Comparison of ENCODE assay signal across 23 cellular contexts in genomic region chr12:64431791-64432190, GRCh38. TPM values are rescaled to one million over a fixed set of nuclear protein-coding genes. Genes with fewer than 3 reads are reported as not detected.
DNase-seq lines count a peak whose midpoint lies in the region; ATAC-seq and TF ChIP-seq lines count a peak whose summit lies in the region.
"Had no signal": no experiment of that assay in that cellular context is flagged by ENCODE, and none has a peak within 500 bp of the region (broad histone marks: within the 10 kb centered on the region; RNA-seq: fewer than 3 reads in every experiment).

No MANE protein-coding gene starts in this region.

- no peak overlapping the region for H4K91ac ChIP-seq in IMR-90 (ENCODE audit: insufficient read depth, low read depth, low read length)

- dilution Hi-C loops in IMR-90 (cut with HindIII; ENCODE audit: low sequenced_read_pairs, unreplicated experiment), result no loop called here
- dilution Hi-C loops in mammary epithelial cell (cut with HindIII; ENCODE audit: low sequenced_read_pairs), result no loop called here

- no peak overlapping the region for H4K8ac ChIP-seq in IMR-90 (ENCODE audit: low read depth in 2 of 2, low read length in 2 of 2)

- DNase-seq in AG04450 (ENCODE audit: low read depth, low spot score), result peak; percentile 30
- peak; percentile 77 for DNase-seq in IMR-90
- DNase-seq in fibroblast of mammary gland (ENCODE audit: low read depth), result peak; percentile 14
- DNase-seq in iris pigment epithelial cell (ENCODE audit: low read depth), result peak; percentile 40
- no peak for DNase-seq in NCI-H82 (lab: John Stamatoyannopoulos, UW)
- no peak for DNase-seq in mammary epithelial cell
- DNase-seq in NCI-H345 (lab: John Stamatoyannopoulos, UW), result no peak
- no peak for DNase-seq in coronary artery (ENCODE audit: low spot score)
- DNase-seq: Calu3; CD8-positive, alpha-beta T cell; DMS79 treated with DMSO at 0.1 percent for 48 hours; EL; GOT3; H7 had no signal

- H3K9ac ChIP-seq in IMR-90 (ENCODE audit: low read depth, low read length) (no peak overlapping the region), mammary epithelial cell (ENCODE audit: insufficient read depth, low read length) (no peak overlapping the region)
- H3K9ac ChIP-seq: BLaER1 had no signal

- H2BK20ac ChIP-seq in IMR-90 (ENCODE audit: low read depth, low read length), result no peak overlapping the region

- no peak overlapping the region for H2AK5ac ChIP-seq in IMR-90 (ENCODE audit: low read depth, low read length)

- H2AFZ ChIP-seq in IMR-90 (replicated peaks; ENCODE audit: low read length, poor library complexity) (no peak overlapping the region), mammary epithelial cell (ENCODE audit: low read depth, low read length) (no peak overlapping the region)

- no TSS peak for BruUV-seq in IMR-90 (replicated peaks; lab: Mats Ljungman, UMichigan)
- BruUV-seq in mammary epithelial cell (replicated peaks; lab: Mats Ljungman, UMichigan), result no TSS peak

- CTCF ChIA-PET in AG04450 (lab: Charles Lee), result interaction anchor here (0.7 kb wide), 1 partner anchor 137 kb away, joined by 3 read pairs; no protein-coding TSS in a partner anchor
- CTCF ChIA-PET in IMR-90 (lab: Yijun Ruan, JAX), result no interaction called here
- CTCF ChIA-PET in mammary epithelial cell (lab: Charles Lee; ENCODE audit: low non-redundant PET), result no interaction called here

- H3K79me2 ChIP-seq in mammary epithelial cell (ENCODE audit: insufficient read depth, low read length), result no peaks in the 10 kb centered on the region

- H3K4ac ChIP-seq in IMR-90 (ENCODE audit: low read depth, low read length), result no peak overlapping the region

- H4K20me1 ChIP-seq in IMR-90 (ENCODE audit: insufficient read depth, low read length) (peaks cover 10% of the 10 kb centered on the region; the same call in 1 of the 2 replicates), mammary epithelial cell (ENCODE audit: insufficient read depth, low read length) (no peaks in the 10 kb centered on the region)

- H3K9me1 ChIP-seq in IMR-90 (ENCODE audit: insufficient read depth, low read length), result no peaks in the 10 kb centered on the region; the same call in 1 of the 2 replicates

- H3K23ac ChIP-seq in IMR-90 (ENCODE audit: low read depth, low read length), result no peak overlapping the region

- H3K27ac ChIP-seq in AG04450 (ENCODE audit: low read depth, low read length), result no peak overlapping the region
- H3K27ac ChIP-seq in IMR-90 (ENCODE audit: insufficient read depth, low read length), result no peak overlapping the region
- H3K27ac ChIP-seq in mammary epithelial cell (ENCODE audit: insufficient read depth, low read depth, low read length), result no peak overlapping the region
- H3K27ac ChIP-seq in coronary artery, result no peak overlapping the region
- H3K27ac ChIP-seq: 22Rv1, A549, BLaER1 had no signal

- POLR2A ChIA-PET in AG04450 (lab: Yijun Ruan, JAX) (no interaction called here), IMR-90 (lab: Charles Lee; ENCODE audit: unreplicated experiment) (no interaction called here)

- WGBS in IMR-90 (ENCODE audit: extremely low coverage in 2 of 2, insufficient read length in 1 of 2), 2 experiments, result no CpG with 5 or more reads among the region's 4 CpGs
- WGBS in mammary epithelial cell (ENCODE audit: low coverage, missing lambda C conversion rate), result 100% methylated on average over 4 of the region's 4 CpGs

- TF ChIP-seq CTCF in AG04450 (IDR thresholded peaks at IDR 0.05; ENCODE audit: low read depth, low read length), result no peak
- no peak for TF ChIP-seq CTCF in IMR-90 (conservative IDR thresholded peaks at IDR 0.05; ENCODE audit: low read depth, low read length)
- TF ChIP-seq CTCF in fibroblast of mammary gland (conservative IDR thresholded peaks at IDR 0.05; ENCODE audit: control insufficient read depth, insufficient read depth, low read depth, low read length), result no peak
- no peak for TF ChIP-seq CTCF in mammary epithelial cell (conservative IDR thresholded peaks at IDR 0.05 in 1 of 2, IDR thresholded peaks at IDR 0.05 in 1 of 2; ENCODE audit: extremely low read depth in 1 of 2, insufficient read depth in 1 of 2, low read depth in 1 of 2, low read length in 2 of 2)
- TF ChIP-seq CTCF in coronary artery (IDR thresholded peaks at IDR 0.05), result no peak

- intact Hi-C loops in IMR-90 (cut with micrococcal nuclease) (loop anchor here (5.0 kb wide), 1 partner anchor 66 kb away; no protein-coding TSS in a partner anchor), mammary epithelial cell (cut with micrococcal nuclease) (loop anchor here (2.0 kb wide), 1 partner anchor 17 kb away; no protein-coding TSS in a partner anchor)

- in situ Hi-C loops in IMR-90 (cut with MboI; ENCODE audit: low sequenced_read_pairs) (no loop called here), mammary epithelial cell (cut with MboI; ENCODE audit: low sequenced_read_pairs in 2 of 2) (no loop called here)

- H3K9me3 ChIP-seq in AG04450 (ENCODE audit: control insufficient read depth, insufficient read depth, low read length) (no peaks in the 10 kb centered on the region), IMR-90 (ENCODE audit: control insufficient read depth, insufficient read depth, low read length) (no peaks in the 10 kb centered on the region), mammary epithelial cell (replicated peaks; ENCODE audit: insufficient read depth, low read length) (no peaks in the 10 kb centered on the region)
- H3K9me3 ChIP-seq: A549, BLaER1 had no signal

- H3K4me3 ChIP-seq in AG04450 (ENCODE audit: low read depth, low read length), result no peak overlapping the region
- H3K4me3 ChIP-seq in IMR-90 (ENCODE audit: insufficient read depth, low read depth, low read length), result no peak overlapping the region
- H3K4me3 ChIP-seq in fibroblast of mammary gland (ENCODE audit: control insufficient read depth, low read depth, low read length), result no peak overlapping the region
- H3K4me3 ChIP-seq in mammary epithelial cell (replicated peaks in 1 of 3; ENCODE audit: insufficient read depth in 1 of 3, low read depth in 2 of 3, low read length in 3 of 3), result no peak overlapping the region
- H3K4me3 ChIP-seq in coronary artery, result no peak overlapping the region
- H3K4me3 ChIP-seq: A549, BLaER1, GM12878, K562 had no signal

- H3K18ac ChIP-seq in IMR-90 (ENCODE audit: low read depth, low read length), result no peak overlapping the region

- H2BK120ac ChIP-seq in IMR-90 (ENCODE audit: low read depth, low read length), result no peak overlapping the region

- peaks cover 62% of the 10 kb centered on the region for H3K36me3 ChIP-seq in IMR-90 (ENCODE audit: control insufficient read depth, insufficient read depth, low read length)
- peaks cover 66% of the 10 kb centered on the region for H3K36me3 ChIP-seq in mammary epithelial cell (ENCODE audit: insufficient read depth, low read length)

- H3K4me2 ChIP-seq in IMR-90 (ENCODE audit: low read depth, low read length) (no peak overlapping the region), mammary epithelial cell (ENCODE audit: insufficient read depth, low read depth, low read length) (no peak overlapping the region)
- H3K4me2 ChIP-seq: A549, BLaER1 had no signal

- no peak overlapping the region for H4K5ac ChIP-seq in IMR-90 (ENCODE audit: low read depth, low read length)

- no peak overlapping the region for H2BK15ac ChIP-seq in IMR-90 (ENCODE audit: low read depth, low read length)

- ATAC-seq in IMR-90 (ENCODE audit: low read depth), result peak; percentile 27; the same call in 1 of the 2 replicates
- ATAC-seq: A549; CD8-positive, alpha-beta T cell; GM12878; HCT116; K562 had no signal

- no peak overlapping the region for H3K14ac ChIP-seq in IMR-90 (replicated peaks; ENCODE audit: low read depth, low read length)

- H3K4me1 ChIP-seq in IMR-90 (ENCODE audit: control insufficient read depth, insufficient read depth, low read length) (no peaks in the 10 kb centered on the region), mammary epithelial cell (ENCODE audit: insufficient read depth, low read length) (no peaks in the 10 kb centered on the region)
- H3K4me1 ChIP-seq: BLaER1 had no signal

- H3K27me3 ChIP-seq in AG04450 (ENCODE audit: control insufficient read depth, insufficient read depth, low read length), result no peaks in the 10 kb centered on the region
- no peaks in the 10 kb centered on the region for H3K27me3 ChIP-seq in IMR-90 (ENCODE audit: control insufficient read depth, insufficient read depth, low read length)
- H3K27me3 ChIP-seq in mammary epithelial cell (ENCODE audit: insufficient read depth, low read length), result no peaks in the 10 kb centered on the region
- H3K27me3 ChIP-seq: BLaER1 had no signal

- no peak overlapping the region for H2BK5ac ChIP-seq in IMR-90 (ENCODE audit: low read depth, low read length, poor library complexity, severe bottlenecking)

- H3K56ac ChIP-seq in IMR-90 (ENCODE audit: extremely low read depth, insufficient read depth, low read length), result no peak overlapping the region

- no peak overlapping the region for H2AK9ac ChIP-seq in IMR-90 (replicated peaks; ENCODE audit: low read depth, low read length, poor library complexity)

- TF ChIP-seq POLR2A in IMR-90 (IDR thresholded peaks at IDR 0.05; ENCODE audit: low read depth, low read length), result no peak

- peaks cover 22 to 27% of the 10 kb centered on the region in 2 experiments for H3K79me1 ChIP-seq in IMR-90 (ENCODE audit: low read depth in 1 of 2, low read length in 2 of 2)

- TF ChIP-seq RAD21 in IMR-90 (IDR thresholded peaks at IDR 0.05; ENCODE audit: low read length), result no peak

RNA-seq across cellular contexts. Expression of gene TBK1, which starts 20.1 kb away (rescaled TPM):
- polyA plus RNA-seq in AG04450 (2011; rRNA removed), result 17.8 and 27.2 TPM in 2 replicates
- 8.2 and 17.5 TPM in 2 replicates for polyA minus RNA-seq in AG04450 (2011; rRNA and poly(A)+ RNA removed)
- 9.9 and 25.3 TPM in 2 replicates for total RNA-seq in IMR-90 (2012; rRNA removed)
- polyA plus RNA-seq in IMR-90 (2012; rRNA removed), result 7.8 and 11.6 TPM in 2 replicates
- polyA plus RNA-seq in IMR-90 (2012; cell fraction: cytosol; rRNA removed), result 0.49 and 0.65 TPM in 2 replicates
- polyA plus RNA-seq in IMR-90 (2012; cell fraction: nucleus; rRNA removed; ENCODE audit: low replicate concordance), result 0.85 and 11.8 TPM in 2 replicates
- total RNA-seq in mammary epithelial cell, result 10 to 100 TPM; 19.9 to 20.2 TPM
- polyA plus RNA-seq in mammary epithelial cell, result 6.8 TPM
- 4.3 TPM for polyA minus RNA-seq in mammary epithelial cell

RNA-seq across cellular contexts. Expression of gene XPOT, which starts 27.6 kb away (rescaled TPM):
- polyA plus RNA-seq in AG04450 (2011; rRNA removed), result 127 and 183 TPM in 2 replicates
- 68.1 and 123 TPM in 2 replicates for polyA minus RNA-seq in AG04450 (2011; rRNA and poly(A)+ RNA removed)
- 79.4 and 80.8 TPM in 2 replicates for total RNA-seq in IMR-90 (2012; rRNA removed)
- 32.0 and 40.9 TPM in 2 replicates for polyA plus RNA-seq in IMR-90 (2012; rRNA removed)
- polyA plus RNA-seq in IMR-90 (2012; cell fraction: cytosol; rRNA removed), result 8.7 and 9.5 TPM in 2 replicates
- 11.4 and 129 TPM in 2 replicates for polyA plus RNA-seq in IMR-90 (2012; cell fraction: nucleus; rRNA removed; ENCODE audit: low replicate concordance)
- 100 to 1,000 TPM; 129 to 181 TPM for total RNA-seq in mammary epithelial cell
- polyA plus RNA-seq in mammary epithelial cell, result 50.4 TPM
- 40.5 TPM for polyA minus RNA-seq in mammary epithelial cell

RNA-seq across cellular contexts. Expression of gene C12orf56, which starts 41.2 kb away (rescaled TPM):
- polyA plus RNA-seq in AG04450 (2011; rRNA removed), result 0.22 and 0.29 TPM in 2 replicates
- polyA minus RNA-seq in AG04450 (2011; rRNA and poly(A)+ RNA removed), result 0.04 and 0.14 TPM in 2 replicates
- total RNA-seq in IMR-90 (2012; rRNA removed), result not detected in 2 replicates
- 0.09 TPM in 1 of 2 replicates, not detected in the other for polyA plus RNA-seq in IMR-90 (2012; rRNA removed)
- polyA plus RNA-seq in IMR-90 (2012; cell fraction: cytosol; rRNA removed), result 0.01 and 0.06 TPM in 2 replicates
- 0.02 and 0.03 TPM in 2 replicates for polyA plus RNA-seq in IMR-90 (2012; cell fraction: nucleus; rRNA removed; ENCODE audit: low replicate concordance)
- total RNA-seq in mammary epithelial cell, result under 1 TPM in 1 of 2 donors, not detected in 1; 0.26 TPM
- 0.09 TPM for polyA plus RNA-seq in mammary epithelial cell
- polyA minus RNA-seq in mammary epithelial cell, result not detected
- total RNA-seq: CD8-positive, alpha-beta T cell; G401; GM12878; HT1080 had no signal
- polyA plus RNA-seq: CD14-positive monocyte, GM12878 had no signal

Comparison
In these comparisons a context has a peak if more than half of its experiments do, and no peak if none do; other contexts are left out.
1. DNase-seq: peak in AG04450 (single experiment), IMR-90 (single experiment), fibroblast of mammary gland (single experiment) and iris pigment epithelial cell (single experiment); none in NCI-H82 (single experiment), mammary epithelial cell (single experiment), NCI-H345 (single experiment) and coronary artery (single experiment).